2 cellular contexts compared by ENCODE assay signal in the genomic region with DNA sequence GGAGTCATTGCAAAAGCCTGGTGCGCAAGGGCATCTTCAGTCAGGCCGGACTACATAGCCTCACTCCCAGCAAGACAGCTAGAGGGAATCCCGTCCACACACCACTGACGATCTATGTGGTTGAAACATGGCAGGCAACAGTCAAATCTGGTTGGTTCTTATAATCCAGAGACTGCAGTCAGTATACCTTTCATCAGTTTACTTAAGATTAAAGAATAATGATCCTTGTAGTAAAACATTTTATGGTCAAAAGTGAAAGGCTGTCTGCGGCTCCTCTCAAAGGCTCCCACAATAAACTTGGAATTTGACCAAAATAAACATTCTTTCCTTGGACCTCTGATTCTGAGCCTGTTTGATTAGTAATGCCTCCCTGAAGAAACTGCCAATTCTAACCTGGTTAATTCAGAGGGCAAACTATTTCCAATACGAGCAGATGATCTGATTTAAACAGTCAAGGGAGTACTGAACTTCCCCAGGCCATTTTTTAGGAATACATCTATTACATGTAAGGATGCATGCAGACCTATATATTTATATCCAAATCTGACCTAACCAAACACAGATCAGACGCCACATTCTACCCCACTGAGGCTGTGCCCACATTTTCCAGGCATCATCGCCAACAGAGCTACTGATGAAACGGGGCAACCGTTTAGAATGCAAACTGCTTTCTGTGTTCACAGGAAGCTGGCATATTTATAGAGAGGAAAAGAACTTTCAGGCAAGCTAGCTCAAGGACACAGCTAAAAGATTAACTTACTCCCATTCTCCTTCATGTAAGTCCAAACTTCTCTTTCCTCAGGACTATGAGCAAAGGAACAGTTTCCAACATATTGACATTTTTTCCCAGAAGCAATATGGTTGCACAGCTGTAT.
TF ChIP-seq lines count a peak whose summit lies in the region.

No MANE protein-coding gene starts in this region.

TF ChIP-seq in HEK293, 187 proteins besides CTCF, POLR2A, EP300 and RAD21 (continues in another document):
- TF ChIP-seq, protein P1, sequence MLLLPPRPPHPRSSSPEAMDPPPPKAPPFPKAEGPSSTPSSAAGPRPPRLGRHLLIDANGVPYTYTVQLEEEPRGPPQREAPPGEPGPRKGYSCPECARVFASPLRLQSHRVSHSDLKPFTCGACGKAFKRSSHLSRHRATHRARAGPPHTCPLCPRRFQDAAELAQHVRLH (tag by site-specific recombination; IDR thresholded peaks at IDR 0.05): 0 out of 2 replicates have a peak, but pooled peaks have one; percentile 37
- TF ChIP-seq, protein P2, sequence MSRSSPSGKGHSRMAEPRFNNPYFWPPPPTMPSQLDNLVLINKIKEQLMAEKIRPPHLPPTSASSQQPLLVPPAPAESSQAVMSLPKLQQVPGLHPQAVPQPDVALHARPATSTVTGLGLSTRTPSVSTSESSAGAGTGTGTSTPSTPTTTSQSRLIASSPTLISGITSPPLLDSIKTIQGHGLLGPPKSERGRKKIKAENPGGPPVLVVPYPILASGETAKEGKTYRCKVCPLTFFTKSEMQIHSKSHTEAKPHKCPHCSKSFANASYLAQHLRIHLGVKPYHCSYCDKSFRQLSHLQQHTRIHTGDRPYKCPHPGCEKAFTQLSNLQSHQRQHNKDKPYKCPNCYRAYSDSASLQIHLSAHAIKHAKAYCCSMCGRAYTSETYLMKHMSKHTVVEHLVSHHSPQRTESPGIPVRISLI (tag by site-specific recombination; IDR thresholded peaks at IDR 0.05): no peak
- TF ChIP-seq, protein P3, sequence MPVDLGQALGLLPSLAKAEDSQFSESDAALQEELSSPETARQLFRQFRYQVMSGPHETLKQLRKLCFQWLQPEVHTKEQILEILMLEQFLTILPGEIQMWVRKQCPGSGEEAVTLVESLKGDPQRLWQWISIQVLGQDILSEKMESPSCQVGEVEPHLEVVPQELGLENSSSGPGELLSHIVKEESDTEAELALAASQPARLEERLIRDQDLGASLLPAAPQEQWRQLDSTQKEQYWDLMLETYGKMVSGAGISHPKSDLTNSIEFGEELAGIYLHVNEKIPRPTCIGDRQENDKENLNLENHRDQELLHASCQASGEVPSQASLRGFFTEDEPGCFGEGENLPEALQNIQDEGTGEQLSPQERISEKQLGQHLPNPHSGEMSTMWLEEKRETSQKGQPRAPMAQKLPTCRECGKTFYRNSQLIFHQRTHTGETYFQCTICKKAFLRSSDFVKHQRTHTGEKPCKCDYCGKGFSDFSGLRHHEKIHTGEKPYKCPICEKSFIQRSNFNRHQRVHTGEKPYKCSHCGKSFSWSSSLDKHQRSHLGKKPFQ (tag by site-specific recombination; IDR thresholded peaks at IDR 0.05): peak; percentile 73; the same call in 1 of the 2 replicates
- TF ChIP-seq YY2 (tag by site-specific recombination; IDR thresholded peaks at IDR 0.05): no peak
- TF ChIP-seq ZSCAN30 (tag by site-specific recombination; IDR thresholded peaks at IDR 0.05): peak; percentile 81; the same call in 1 of the 2 replicates
- TF ChIP-seq MZF1 (tag by site-specific recombination; IDR thresholded peaks at IDR 0.05; ENCODE audit: borderline replicate concordance): peak; percentile 38; the same call in 1 of the 2 replicates
- peak; percentile 51 for TF ChIP-seq ZNF335 (tag by site-specific recombination; conservative IDR thresholded peaks at IDR 0.05)
- no peak for TF ChIP-seq ZNF2 (tag by site-specific recombination; IDR thresholded peaks at IDR 0.05)
- TF ChIP-seq, protein P4, sequence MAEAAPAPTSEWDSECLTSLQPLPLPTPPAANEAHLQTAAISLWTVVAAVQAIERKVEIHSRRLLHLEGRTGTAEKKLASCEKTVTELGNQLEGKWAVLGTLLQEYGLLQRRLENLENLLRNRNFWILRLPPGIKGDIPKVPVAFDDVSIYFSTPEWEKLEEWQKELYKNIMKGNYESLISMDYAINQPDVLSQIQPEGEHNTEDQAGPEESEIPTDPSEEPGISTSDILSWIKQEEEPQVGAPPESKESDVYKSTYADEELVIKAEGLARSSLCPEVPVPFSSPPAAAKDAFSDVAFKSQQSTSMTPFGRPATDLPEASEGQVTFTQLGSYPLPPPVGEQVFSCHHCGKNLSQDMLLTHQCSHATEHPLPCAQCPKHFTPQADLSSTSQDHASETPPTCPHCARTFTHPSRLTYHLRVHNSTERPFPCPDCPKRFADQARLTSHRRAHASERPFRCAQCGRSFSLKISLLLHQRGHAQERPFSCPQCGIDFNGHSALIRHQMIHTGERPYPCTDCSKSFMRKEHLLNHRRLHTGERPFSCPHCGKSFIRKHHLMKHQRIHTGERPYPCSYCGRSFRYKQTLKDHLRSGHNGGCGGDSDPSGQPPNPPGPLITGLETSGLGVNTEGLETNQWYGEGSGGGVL (tag by site-specific recombination; IDR thresholded peaks at IDR 0.05): no peak
- peak; percentile 81 for TF ChIP-seq FEZF1 (tag by site-specific recombination; IDR thresholded peaks at IDR 0.05)
- TF ChIP-seq, protein P5, sequence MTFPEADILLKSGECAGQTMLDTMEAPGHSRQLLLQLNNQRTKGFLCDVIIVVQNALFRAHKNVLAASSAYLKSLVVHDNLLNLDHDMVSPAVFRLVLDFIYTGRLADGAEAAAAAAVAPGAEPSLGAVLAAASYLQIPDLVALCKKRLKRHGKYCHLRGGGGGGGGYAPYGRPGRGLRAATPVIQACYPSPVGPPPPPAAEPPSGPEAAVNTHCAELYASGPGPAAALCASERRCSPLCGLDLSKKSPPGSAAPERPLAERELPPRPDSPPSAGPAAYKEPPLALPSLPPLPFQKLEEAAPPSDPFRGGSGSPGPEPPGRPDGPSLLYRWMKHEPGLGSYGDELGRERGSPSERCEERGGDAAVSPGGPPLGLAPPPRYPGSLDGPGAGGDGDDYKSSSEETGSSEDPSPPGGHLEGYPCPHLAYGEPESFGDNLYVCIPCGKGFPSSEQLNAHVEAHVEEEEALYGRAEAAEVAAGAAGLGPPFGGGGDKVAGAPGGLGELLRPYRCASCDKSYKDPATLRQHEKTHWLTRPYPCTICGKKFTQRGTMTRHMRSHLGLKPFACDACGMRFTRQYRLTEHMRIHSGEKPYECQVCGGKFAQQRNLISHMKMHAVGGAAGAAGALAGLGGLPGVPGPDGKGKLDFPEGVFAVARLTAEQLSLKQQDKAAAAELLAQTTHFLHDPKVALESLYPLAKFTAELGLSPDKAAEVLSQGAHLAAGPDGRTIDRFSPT (tag by site-specific recombination; IDR thresholded peaks at IDR 0.05): 0 out of 2 replicates have a peak, but pooled peaks have one; percentile 41
- TF ChIP-seq ZNF169 (tag by site-specific recombination; IDR thresholded peaks at IDR 0.05): no peak
- TF ChIP-seq ZNF548 (tag by site-specific recombination; IDR thresholded peaks at IDR 0.05): no peak
- TF ChIP-seq ZNF221 (tag by site-specific recombination; IDR thresholded peaks at IDR 0.05; ENCODE audit: borderline replicate concordance): no peak
- no peak for TF ChIP-seq ZNF658 (tag by site-specific recombination; IDR thresholded peaks at IDR 0.05)
- no peak for TF ChIP-seq ZNF514 (tag by site-specific recombination; IDR thresholded peaks at IDR 0.05)
- TF ChIP-seq ZXDB (tag by site-specific recombination; IDR thresholded peaks at IDR 0.05): 0 out of 2 replicates have a peak, but pooled peaks have one; percentile 67
- TF ChIP-seq OSR2 (tag by site-specific recombination; IDR thresholded peaks at IDR 0.05): peak; percentile 83

TF ChIP-seq in HepG2, 621 proteins besides CTCF, POLR2A, EP300 and RAD21 (continued from another document and continues in another):
- no peak for TF ChIP-seq MAFK (conservative IDR thresholded peaks at IDR 0.05 in 1 of 2, IDR thresholded peaks at IDR 0.05 in 1 of 2; ENCODE audit: low read length in 2 of 2)
- TF ChIP-seq MYNN (CRISPR knock-in tag; IDR thresholded peaks at IDR 0.05; ENCODE audit: low read depth): no peak
- no peak for TF ChIP-seq TEAD2 (CRISPR knock-in tag; IDR thresholded peaks at IDR 0.05)
- TF ChIP-seq, protein P6, sequence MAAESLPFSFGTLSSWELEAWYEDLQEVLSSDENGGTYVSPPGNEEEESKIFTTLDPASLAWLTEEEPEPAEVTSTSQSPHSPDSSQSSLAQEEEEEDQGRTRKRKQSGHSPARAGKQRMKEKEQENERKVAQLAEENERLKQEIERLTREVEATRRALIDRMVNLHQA (CRISPR knock-in tag; IDR thresholded peaks at IDR 0.05): no peak
- no peak for TF ChIP-seq ZNF10 (CRISPR knock-in tag; IDR thresholded peaks at IDR 0.05; ENCODE audit: borderline replicate concordance, low read depth)
- TF ChIP-seq, protein P7, sequence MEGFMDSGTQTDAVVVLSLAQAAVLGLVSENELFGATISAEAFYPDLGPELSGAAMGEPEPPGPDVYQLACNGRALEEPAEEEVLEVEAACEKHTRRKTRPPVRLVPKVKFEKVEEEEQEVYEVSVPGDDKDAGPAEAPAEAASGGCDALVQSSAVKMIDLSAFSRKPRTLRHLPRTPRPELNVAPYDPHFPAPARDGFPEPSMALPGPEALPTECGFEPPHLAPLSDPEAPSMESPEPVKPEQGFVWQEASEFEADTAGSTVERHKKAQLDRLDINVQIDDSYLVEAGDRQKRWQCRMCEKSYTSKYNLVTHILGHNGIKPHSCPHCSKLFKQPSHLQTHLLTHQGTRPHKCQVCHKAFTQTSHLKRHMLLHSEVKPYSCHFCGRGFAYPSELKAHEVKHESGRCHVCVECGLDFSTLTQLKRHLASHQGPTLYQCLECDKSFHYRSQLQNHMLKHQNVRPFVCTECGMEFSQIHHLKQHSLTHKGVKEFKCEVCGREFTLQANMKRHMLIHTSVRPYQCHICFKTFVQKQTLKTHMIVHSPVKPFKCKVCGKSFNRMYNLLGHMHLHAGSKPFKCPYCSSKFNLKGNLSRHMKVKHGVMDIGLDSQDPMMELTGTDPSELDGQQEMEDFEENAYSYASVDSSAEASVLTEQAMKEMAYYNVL (CRISPR knock-in tag; IDR thresholded peaks at IDR 0.05; ENCODE audit: borderline replicate concordance): 0 out of 2 replicates have a peak, but pooled peaks have one; percentile 45
- TF ChIP-seq, protein P8, sequence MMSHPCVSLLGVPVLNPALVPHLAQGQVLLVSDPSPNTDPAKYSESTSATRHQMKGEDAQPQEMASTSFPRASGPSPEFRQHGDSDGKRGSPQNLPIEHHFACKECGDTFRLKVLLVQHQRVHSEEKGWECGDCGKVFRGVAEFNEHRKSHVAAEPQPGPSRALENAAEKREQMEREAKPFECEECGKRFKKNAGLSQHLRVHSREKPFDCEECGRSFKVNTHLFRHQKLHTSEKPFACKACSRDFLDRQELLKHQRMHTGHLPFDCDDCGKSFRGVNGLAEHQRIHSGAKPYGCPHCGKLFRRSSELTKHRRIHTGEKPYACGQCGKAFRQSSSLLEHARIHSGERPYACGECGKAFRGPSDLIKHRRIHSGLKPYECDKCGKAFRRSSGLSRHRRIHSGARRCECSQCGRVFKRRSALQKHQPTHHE (CRISPR knock-in tag; IDR thresholded peaks at IDR 0.05; ENCODE audit: borderline replicate concordance): no peak
- peak; percentile 62; the same call in 1 of the 2 replicates for TF ChIP-seq ZNF335 (CRISPR knock-in tag; IDR thresholded peaks at IDR 0.05)
- TF ChIP-seq, protein P9, sequence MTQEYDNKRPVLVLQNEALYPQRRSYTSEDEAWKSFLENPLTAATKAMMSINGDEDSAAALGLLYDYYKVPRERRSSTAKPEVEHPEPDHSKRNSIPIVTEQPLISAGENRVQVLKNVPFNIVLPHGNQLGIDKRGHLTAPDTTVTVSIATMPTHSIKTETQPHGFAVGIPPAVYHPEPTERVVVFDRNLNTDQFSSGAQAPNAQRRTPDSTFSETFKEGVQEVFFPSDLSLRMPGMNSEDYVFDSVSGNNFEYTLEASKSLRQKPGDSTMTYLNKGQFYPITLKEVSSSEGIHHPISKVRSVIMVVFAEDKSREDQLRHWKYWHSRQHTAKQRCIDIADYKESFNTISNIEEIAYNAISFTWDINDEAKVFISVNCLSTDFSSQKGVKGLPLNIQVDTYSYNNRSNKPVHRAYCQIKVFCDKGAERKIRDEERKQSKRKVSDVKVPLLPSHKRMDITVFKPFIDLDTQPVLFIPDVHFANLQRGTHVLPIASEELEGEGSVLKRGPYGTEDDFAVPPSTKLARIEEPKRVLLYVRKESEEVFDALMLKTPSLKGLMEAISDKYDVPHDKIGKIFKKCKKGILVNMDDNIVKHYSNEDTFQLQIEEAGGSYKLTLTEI (CRISPR knock-in tag; conservative IDR thresholded peaks at IDR 0.05): no peak
- TF ChIP-seq EEA1 (CRISPR knock-in tag; IDR thresholded peaks at IDR 0.05; ENCODE audit: borderline replicate concordance): no peak
- TF ChIP-seq, protein P10, sequence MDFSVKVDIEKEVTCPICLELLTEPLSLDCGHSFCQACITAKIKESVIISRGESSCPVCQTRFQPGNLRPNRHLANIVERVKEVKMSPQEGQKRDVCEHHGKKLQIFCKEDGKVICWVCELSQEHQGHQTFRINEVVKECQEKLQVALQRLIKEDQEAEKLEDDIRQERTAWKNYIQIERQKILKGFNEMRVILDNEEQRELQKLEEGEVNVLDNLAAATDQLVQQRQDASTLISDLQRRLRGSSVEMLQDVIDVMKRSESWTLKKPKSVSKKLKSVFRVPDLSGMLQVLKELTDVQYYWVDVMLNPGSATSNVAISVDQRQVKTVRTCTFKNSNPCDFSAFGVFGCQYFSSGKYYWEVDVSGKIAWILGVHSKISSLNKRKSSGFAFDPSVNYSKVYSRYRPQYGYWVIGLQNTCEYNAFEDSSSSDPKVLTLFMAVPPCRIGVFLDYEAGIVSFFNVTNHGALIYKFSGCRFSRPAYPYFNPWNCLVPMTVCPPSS (IDR thresholded peaks at IDR 0.05): no peak
- peak; percentile 70; the same call in 1 of the 2 replicates for TF ChIP-seq SAFB2 (CRISPR knock-in tag; IDR thresholded peaks at IDR 0.05; ENCODE audit: borderline replicate concordance, low read depth)
- TF ChIP-seq, protein P11, sequence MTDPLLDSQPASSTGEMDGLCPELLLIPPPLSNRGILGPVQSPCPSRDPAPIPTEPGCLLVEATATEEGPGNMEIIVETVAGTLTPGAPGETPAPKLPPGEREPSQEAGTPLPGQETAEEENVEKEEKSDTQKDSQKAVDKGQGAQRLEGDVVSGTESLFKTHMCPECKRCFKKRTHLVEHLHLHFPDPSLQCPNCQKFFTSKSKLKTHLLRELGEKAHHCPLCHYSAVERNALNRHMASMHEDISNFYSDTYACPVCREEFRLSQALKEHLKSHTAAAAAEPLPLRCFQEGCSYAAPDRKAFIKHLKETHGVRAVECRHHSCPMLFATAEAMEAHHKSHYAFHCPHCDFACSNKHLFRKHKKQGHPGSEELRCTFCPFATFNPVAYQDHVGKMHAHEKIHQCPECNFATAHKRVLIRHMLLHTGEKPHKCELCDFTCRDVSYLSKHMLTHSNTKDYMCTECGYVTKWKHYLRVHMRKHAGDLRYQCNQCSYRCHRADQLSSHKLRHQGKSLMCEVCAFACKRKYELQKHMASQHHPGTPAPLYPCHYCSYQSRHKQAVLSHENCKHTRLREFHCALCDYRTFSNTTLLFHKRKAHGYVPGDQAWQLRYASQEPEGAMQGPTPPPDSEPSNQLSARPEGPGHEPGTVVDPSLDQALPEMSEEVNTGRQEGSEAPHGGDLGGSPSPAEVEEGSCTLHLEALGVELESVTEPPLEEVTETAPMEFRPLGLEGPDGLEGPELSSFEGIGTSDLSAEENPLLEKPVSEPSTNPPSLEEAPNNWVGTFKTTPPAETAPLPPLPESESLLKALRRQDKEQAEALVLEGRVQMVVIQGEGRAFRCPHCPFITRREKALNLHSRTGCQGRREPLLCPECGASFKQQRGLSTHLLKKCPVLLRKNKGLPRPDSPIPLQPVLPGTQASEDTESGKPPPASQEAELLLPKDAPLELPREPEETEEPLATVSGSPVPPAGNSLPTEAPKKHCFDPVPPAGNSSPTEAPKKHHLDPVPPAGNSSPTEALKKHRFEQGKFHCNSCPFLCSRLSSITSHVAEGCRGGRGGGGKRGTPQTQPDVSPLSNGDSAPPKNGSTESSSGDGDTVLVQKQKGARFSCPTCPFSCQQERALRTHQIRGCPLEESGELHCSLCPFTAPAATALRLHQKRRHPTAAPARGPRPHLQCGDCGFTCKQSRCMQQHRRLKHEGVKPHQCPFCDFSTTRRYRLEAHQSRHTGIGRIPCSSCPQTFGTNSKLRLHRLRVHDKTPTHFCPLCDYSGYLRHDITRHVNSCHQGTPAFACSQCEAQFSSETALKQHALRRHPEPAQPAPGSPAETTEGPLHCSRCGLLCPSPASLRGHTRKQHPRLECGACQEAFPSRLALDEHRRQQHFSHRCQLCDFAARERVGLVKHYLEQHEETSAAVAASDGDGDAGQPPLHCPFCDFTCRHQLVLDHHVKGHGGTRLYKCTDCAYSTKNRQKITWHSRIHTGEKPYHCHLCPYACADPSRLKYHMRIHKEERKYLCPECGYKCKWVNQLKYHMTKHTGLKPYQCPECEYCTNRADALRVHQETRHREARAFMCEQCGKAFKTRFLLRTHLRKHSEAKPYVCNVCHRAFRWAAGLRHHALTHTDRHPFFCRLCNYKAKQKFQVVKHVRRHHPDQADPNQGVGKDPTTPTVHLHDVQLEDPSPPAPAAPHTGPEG (CRISPR knock-in tag; IDR thresholded peaks at IDR 0.05): 0 out of 2 replicates have a peak, but pooled peaks have one; percentile 65
